In the genomic region with DNA sequence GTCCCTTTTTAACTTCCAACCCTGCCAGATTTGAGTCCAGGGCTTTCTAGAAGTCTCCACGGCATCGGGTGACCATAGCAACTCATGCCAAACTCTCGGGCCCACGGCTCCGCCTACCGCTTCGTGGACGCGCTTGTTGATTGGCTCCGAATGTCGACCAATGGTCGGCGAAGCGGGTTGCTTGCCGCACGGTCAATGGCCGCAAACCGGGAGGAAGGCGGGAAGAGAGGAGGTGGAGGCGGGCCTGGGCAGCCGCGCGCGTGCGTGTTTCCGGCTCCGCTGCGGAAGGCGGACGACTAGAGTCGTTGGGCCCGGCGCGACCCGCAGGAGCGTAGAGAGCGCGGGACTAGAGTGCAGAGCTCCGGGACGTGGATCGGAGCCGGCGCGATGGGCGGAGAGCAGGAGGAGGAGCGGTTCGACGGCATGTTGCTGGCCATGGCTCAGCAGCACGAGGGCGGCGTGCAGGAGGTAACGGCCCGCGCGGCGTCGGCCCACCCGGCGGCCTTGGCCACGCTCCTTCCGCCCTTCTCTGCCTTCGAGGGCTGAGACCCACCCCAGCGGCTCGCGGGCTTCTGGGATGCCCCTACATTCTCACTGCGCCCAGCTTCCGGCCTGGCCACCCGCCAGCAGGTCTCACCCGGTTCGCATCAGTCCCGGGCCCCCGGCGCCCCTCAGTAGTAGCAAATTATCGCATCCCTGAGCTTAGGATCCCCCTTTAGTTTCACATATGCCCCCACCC, we compare ENCODE assay signal across 1 cellular context.
A peak's percentile ranks its signal among the peaks of the same experiment; 100 is the strongest.
TF ChIP-seq lines count a peak whose summit lies in the region.

A gene (plus strand): TSS at position 282 of the 739 bp plus-strand sequence. CDS start 106 bp downstream, at position 388.

TF ChIP-seq in SK-N-SH, 30 proteins besides CTCF, POLR2A, EP300 and RAD21 (continued from another document):
- TF ChIP-seq, protein P1, sequence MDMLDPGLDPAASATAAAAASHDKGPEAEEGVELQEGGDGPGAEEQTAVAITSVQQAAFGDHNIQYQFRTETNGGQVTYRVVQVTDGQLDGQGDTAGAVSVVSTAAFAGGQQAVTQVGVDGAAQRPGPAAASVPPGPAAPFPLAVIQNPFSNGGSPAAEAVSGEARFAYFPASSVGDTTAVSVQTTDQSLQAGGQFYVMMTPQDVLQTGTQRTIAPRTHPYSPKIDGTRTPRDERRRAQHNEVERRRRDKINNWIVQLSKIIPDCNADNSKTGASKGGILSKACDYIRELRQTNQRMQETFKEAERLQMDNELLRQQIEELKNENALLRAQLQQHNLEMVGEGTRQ (IDR thresholded peaks at IDR 0.05; ENCODE audit: borderline replicate concordance, low read depth, low read length) = no peak
- TF ChIP-seq RFX5 (IDR thresholded peaks at IDR 0.05; ENCODE audit: low read length) (0 out of 2 replicates have a peak, but pooled peaks have one; percentile 31), TCF12 (IDR thresholded peaks at IDR 0.05) (no peak), NRF1 (IDR thresholded peaks at IDR 0.05; ENCODE audit: low read depth, low read length) (peak; percentile 64), POLR2AphosphoS5 (IDR thresholded peaks at IDR 0.05; ENCODE audit: low read depth, low read length) (peak; percentile 81), EZH2phosphoT487 (IDR thresholded peaks at IDR 0.05; ENCODE audit: borderline replicate concordance, low read depth) (no peak), MEF2A (IDR thresholded peaks at IDR 0.05; ENCODE audit: borderline replicate concordance, low read depth) (no peak), CHD2 (IDR thresholded peaks at IDR 0.05; ENCODE audit: low read length, partially characterized antibody) (peak; percentile 51), NFIC (IDR thresholded peaks at IDR 0.05; ENCODE audit: borderline replicate concordance) (no peak), ELF1 (IDR thresholded peaks at IDR 0.05) (peak; percentile 56), TEAD4 (IDR thresholded peaks at IDR 0.05; ENCODE audit: borderline replicate concordance, insufficient read depth) (no peak)
- TF ChIP-seq, protein P2, sequence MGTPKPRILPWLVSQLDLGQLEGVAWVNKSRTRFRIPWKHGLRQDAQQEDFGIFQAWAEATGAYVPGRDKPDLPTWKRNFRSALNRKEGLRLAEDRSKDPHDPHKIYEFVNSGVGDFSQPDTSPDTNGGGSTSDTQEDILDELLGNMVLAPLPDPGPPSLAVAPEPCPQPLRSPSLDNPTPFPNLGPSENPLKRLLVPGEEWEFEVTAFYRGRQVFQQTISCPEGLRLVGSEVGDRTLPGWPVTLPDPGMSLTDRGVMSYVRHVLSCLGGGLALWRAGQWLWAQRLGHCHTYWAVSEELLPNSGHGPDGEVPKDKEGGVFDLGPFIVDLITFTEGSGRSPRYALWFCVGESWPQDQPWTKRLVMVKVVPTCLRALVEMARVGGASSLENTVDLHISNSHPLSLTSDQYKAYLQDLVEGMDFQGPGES (IDR thresholded peaks at IDR 0.05; ENCODE audit: low read depth, low read length) = no peak; the same call in 1 of the 2 replicates
- TF ChIP-seq, protein P3, sequence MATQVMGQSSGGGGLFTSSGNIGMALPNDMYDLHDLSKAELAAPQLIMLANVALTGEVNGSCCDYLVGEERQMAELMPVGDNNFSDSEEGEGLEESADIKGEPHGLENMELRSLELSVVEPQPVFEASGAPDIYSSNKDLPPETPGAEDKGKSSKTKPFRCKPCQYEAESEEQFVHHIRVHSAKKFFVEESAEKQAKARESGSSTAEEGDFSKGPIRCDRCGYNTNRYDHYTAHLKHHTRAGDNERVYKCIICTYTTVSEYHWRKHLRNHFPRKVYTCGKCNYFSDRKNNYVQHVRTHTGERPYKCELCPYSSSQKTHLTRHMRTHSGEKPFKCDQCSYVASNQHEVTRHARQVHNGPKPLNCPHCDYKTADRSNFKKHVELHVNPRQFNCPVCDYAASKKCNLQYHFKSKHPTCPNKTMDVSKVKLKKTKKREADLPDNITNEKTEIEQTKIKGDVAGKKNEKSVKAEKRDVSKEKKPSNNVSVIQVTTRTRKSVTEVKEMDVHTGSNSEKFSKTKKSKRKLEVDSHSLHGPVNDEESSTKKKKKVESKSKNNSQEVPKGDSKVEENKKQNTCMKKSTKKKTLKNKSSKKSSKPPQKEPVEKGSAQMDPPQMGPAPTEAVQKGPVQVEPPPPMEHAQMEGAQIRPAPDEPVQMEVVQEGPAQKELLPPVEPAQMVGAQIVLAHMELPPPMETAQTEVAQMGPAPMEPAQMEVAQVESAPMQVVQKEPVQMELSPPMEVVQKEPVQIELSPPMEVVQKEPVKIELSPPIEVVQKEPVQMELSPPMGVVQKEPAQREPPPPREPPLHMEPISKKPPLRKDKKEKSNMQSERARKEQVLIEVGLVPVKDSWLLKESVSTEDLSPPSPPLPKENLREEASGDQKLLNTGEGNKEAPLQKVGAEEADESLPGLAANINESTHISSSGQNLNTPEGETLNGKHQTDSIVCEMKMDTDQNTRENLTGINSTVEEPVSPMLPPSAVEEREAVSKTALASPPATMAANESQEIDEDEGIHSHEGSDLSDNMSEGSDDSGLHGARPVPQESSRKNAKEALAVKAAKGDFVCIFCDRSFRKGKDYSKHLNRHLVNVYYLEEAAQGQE (IDR thresholded peaks at IDR 0.05; ENCODE audit: low read depth, low read length) = no peak
